ENCODE assay signal across 29 cellular contexts in the genomic region with DNA sequence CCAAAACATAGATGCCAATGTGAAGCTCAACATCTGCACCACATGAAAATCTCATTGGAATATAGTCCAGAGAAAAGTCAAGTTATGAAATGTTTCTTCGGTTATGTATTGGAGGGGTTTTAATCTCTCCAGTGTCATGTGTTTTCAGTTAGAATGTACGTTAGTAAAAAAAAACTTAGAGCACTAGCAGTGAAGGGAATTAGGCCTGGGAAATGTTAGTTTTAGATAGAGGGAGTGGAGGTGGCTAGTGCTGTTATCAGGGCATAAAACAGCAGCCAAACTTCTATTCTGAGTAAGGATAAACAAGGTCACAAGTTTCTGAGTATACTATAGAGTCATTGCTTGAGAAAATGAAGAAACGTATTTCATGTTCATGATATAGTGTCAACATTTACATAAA. TPM values are rescaled to one million over a fixed set of nuclear protein-coding genes. Genes with fewer than 3 reads are reported as not detected.
DNase-seq lines count a peak whose midpoint lies in the region; ATAC-seq and TF ChIP-seq lines count a peak whose summit lies in the region.
"Had no signal": no experiment of that assay in that cellular context is flagged by ENCODE, and none has a peak within 500 bp of the region (broad histone marks: within the 10 kb centered on the region; RNA-seq: fewer than 3 reads in every experiment).

No MANE protein-coding gene starts in this region.

- H3K27ac ChIP-seq in right atrium auricular region (peak overlapping the region in 1 of 2 donors; percentile 39), upper lobe of right lung (peak overlapping the region; percentile 36)
- H3K27ac ChIP-seq: colonic mucosa, neural progenitor cell, prostate gland, RWPE1, SK-N-MC had no signal

- H3K27me3 ChIP-seq in right atrium auricular region (no peaks in the 10 kb centered on the region), upper lobe of right lung (no peaks in the 10 kb centered on the region)
- H3K27me3 ChIP-seq: colonic mucosa, MG63, neural progenitor cell had no signal

- H3K36me3 ChIP-seq in right atrium auricular region: no peaks in the 10 kb centered on the region
- no peaks in the 10 kb centered on the region for H3K36me3 ChIP-seq in upper lobe of right lung
- H3K36me3 ChIP-seq: colonic mucosa, MG63, neural progenitor cell, prostate gland had no signal

- H3K4me1 ChIP-seq in right atrium auricular region: peaks cover 0 to 23% of the 10 kb centered on the region in 2 donors
- H3K4me1 ChIP-seq in upper lobe of right lung: peaks cover 6% of the 10 kb centered on the region
- H3K4me1 ChIP-seq: colonic mucosa, neural progenitor cell, prostate gland had no signal

- TF ChIP-seq CTCF in right atrium auricular region (IDR thresholded peaks at IDR 0.05) (no peak), upper lobe of right lung (IDR thresholded peaks at IDR 0.05) (no peak)

- H3K4me3 ChIP-seq in right atrium auricular region (no peak overlapping the region), upper lobe of right lung (no peak overlapping the region)
- H3K4me3 ChIP-seq: colonic mucosa, lung, MG63, neural progenitor cell, prostate gland, SK-N-MC had no signal

- H3K9me3 ChIP-seq in right atrium auricular region (peaks cover 0 to 10% of the 10 kb centered on the region in 2 donors), upper lobe of right lung (no peaks in the 10 kb centered on the region)
- H3K9me3 ChIP-seq: colonic mucosa, MG63, prostate gland had no signal

- ATAC-seq in Right ventricle myocardium inferior (peak; percentile 46), upper lobe of right lung (no peak)
- ATAC-seq: esophagus mucosa had no signal

- no peak for DNase-seq in Right ventricle myocardium inferior (ENCODE audit: missing footprints)
- no peak for DNase-seq in right atrium auricular region (ENCODE audit: low spot score)
- peak; percentile 63 for DNase-seq in fibroblast of peridontal ligament (ENCODE audit: extremely low read depth)
- peak; percentile 25 for DNase-seq in left kidney (ENCODE audit: low read depth, low spot score)
- no peak for DNase-seq in upper lobe of right lung
- DNase-seq in activated CD4-positive, alpha-beta T cell treated with anti-CD3 and anti-CD28 coated beads for 4 hours: no peak
- no peak for DNase-seq in pons (ENCODE audit: low spot score)
- no peak for DNase-seq in stimulated activated CD4-positive, alpha-beta T cell treated with anti-CD3 and anti-CD28 coated beads, Interleukin-2, amount 100 ng/mL, for 24 hours
- DNase-seq: activated CD4-positive, alpha-beta T cell treated with anti-CD3 and anti-CD28 coated beads for 48 hours; activated gamma-delta T cell treated with Interleukin-2 at 50 U/mL for 16 hours; activated T-cell treated with anti-CD3 and anti-CD28 coated beads, Interleukin-2, amount 50 U/mL, for 24 hours; CD4-positive, CD25-positive, alpha-beta regulatory T cell; colonic mucosa; effector memory CD4-positive, alpha-beta T cell; HCEC 1CT; KG1; MG63; NCI-H2029 treated with DMSO at 0.1 percent for 48 hours; NCI-H748 treated with DMSO at 0.1 percent for 48 hours; stimulated activated CD4-positive, alpha-beta T cell treated with anti-CD3 and anti-CD28 coated beads, Interleukin-15, amount 100 ng/mL, for 24 hours; T-helper 2 cell had no signal

- intact Hi-C loops in Right ventricle myocardium inferior (cut with DNase I): loop anchor here (5.0 to 10.0 kb wide), 2 partner anchors 55 to 137 kb away; no protein-coding TSS in a partner anchor
- intact Hi-C loops in upper lobe of right lung (cut with DNase I): no loop called here

RNA-seq across cellular contexts. Expression of gene HDGFL1, which starts 42.9 kb away (rescaled TPM):
- total RNA-seq in Right ventricle myocardium inferior (not detected), right atrium auricular region (not detected), upper lobe of right lung (not detected)
- total RNA-seq: A172; CD4-positive, CD25-positive, alpha-beta regulatory T cell; colonic mucosa; esophagus mucosa; HT-29; lung had no signal

Comparison
In these comparisons a context has a peak if more than half of its experiments do, and no peak if none do; other contexts are left out.
1. DNase-seq: peak in fibroblast of peridontal ligament (single experiment) and left kidney (single experiment); none in Right ventricle myocardium inferior (single experiment), right atrium auricular region (single experiment), upper lobe of right lung (single experiment), activated CD4-positive, alpha-beta T cell treated with anti-CD3 and anti-CD28 coated beads for 4 hours (0 of 2), pons (single experiment) and stimulated activated CD4-positive, alpha-beta T cell treated with anti-CD3 and anti-CD28 coated beads, Interleukin-2, amount 100 ng/mL, for 24 hours (0 of 2).